Comparison of ENCODE assay signal across 9 cellular contexts in genomic region chr2:172674034-172674967, GRCh38.
DNase-seq lines count a peak whose midpoint lies in the region; ATAC-seq and TF ChIP-seq lines count a peak whose summit lies in the region.
"Had no signal": no experiment of that assay in that cellular context is flagged by ENCODE, and none has a peak within 500 bp of the region (broad histone marks: within the 10 kb centered on the region; RNA-seq: fewer than 3 reads in every experiment).

No MANE protein-coding gene starts in this region.

- no peaks in the 10 kb centered on the region for H3K27me3 ChIP-seq in kidney epithelial cell (ENCODE audit: control insufficient read depth, insufficient read depth, low read length)
- H3K27me3 ChIP-seq: BLaER1 treated with 17β-estradiol and CSF1 and Interleukin-3, amounts not matched to agents 10 nM and 100 nM had no signal

- H3K4me3 ChIP-seq in kidney epithelial cell (ENCODE audit: low read depth, low read length), result no peak overlapping the region
- H3K4me3 ChIP-seq: BLaER1 treated with 17β-estradiol and CSF1 and Interleukin-3, amounts not matched to agents 10 nM and 100 nM had no signal

- POLR2A ChIA-PET in activated naive CD8-positive, alpha-beta T cell treated with anti-CD3 and anti-CD28 coated beads, Interleukin-2, amount 10 ng/mL, durations not matched to agents 7 days and 5 days (lab: Charles Lee), result no interaction called here

- peaks cover 7% of the 10 kb centered on the region for H3K27me3 Mint-ChIP-seq in activated naive CD8-positive, alpha-beta T cell treated with anti-CD3 and anti-CD28 coated beads, Interleukin-2, amount 10 ng/mL, durations not matched to agents 7 days and 5 days
- peaks cover 8% of the 10 kb centered on the region for H3K27me3 Mint-ChIP-seq in activated T-helper 2 cell treated with anti-CD3 and anti-CD28 coated beads, Interferon-gamma antibody, Interleukin-2, Interleukin-4, amounts not matched to agents 10 μg/mL and 5 μg/mL and 100 μg/mL, durations not matched to agents 14 hours and 24 hours and 36 hours (ENCODE audit: low read depth)

- TF ChIP-seq CTCF in kidney epithelial cell (IDR thresholded peaks at IDR 0.05; ENCODE audit: insufficient read depth, low read length, poor library complexity, severe bottlenecking), result peak; percentile 46

- peaks cover 4% of the 10 kb centered on the region for H3K9me3 Mint-ChIP-seq in activated naive CD8-positive, alpha-beta T cell treated with anti-CD3 and anti-CD28 coated beads, Interleukin-2, amount 10 ng/mL, durations not matched to agents 7 days and 5 days
- no peaks in the 10 kb centered on the region for H3K9me3 Mint-ChIP-seq in activated T-helper 2 cell treated with anti-CD3 and anti-CD28 coated beads, Interferon-gamma antibody, Interleukin-2, Interleukin-4, amounts not matched to agents 10 μg/mL and 5 μg/mL and 100 μg/mL, durations not matched to agents 14 hours and 24 hours and 36 hours

- peak; percentile 76 for DNase-seq in Right ventricle myocardium inferior (ENCODE audit: missing footprints)
- no peak for DNase-seq in cardiac septum (ENCODE audit: low spot score)
- DNase-seq in activated naive CD8-positive, alpha-beta T cell treated with anti-CD3 and anti-CD28 coated beads, Interleukin-2, amount 10 ng/mL, durations not matched to agents 7 days and 5 days, result peak; percentile 51
- no peak for DNase-seq in kidney epithelial cell (ENCODE audit: low read depth)
- DNase-seq in stimulated activated naive CD8-positive, alpha-beta T cell treated with anti-CD3 and anti-CD28 coated beads, Interleukin-15, Interleukin-2, amounts not matched to agents 100 U/mL and 50 U/mL, for 24 hours, result peak; percentile 58
- DNase-seq in activated T-helper 2 cell treated with anti-CD3 and anti-CD28 coated beads, Interferon-gamma antibody, Interleukin-2, Interleukin-4, amounts not matched to agents 10 μg/mL and 5 μg/mL and 100 μg/mL, durations not matched to agents 14 hours and 24 hours and 36 hours (ENCODE audit: low spot score), result no peak
- no peak for DNase-seq in occipital lobe (lab: John Stamatoyannopoulos, UW)

- H3K36me3 ChIP-seq in kidney epithelial cell (ENCODE audit: control insufficient read depth, insufficient read depth, low read length), result no peaks in the 10 kb centered on the region

- H3K4me1 Mint-ChIP-seq in activated naive CD8-positive, alpha-beta T cell treated with anti-CD3 and anti-CD28 coated beads, Interleukin-2, amount 10 ng/mL, durations not matched to agents 7 days and 5 days, result no peaks in the 10 kb centered on the region
- no peaks in the 10 kb centered on the region for H3K4me1 Mint-ChIP-seq in activated T-helper 2 cell treated with anti-CD3 and anti-CD28 coated beads, Interferon-gamma antibody, Interleukin-2, Interleukin-4, amounts not matched to agents 10 μg/mL and 5 μg/mL and 100 μg/mL, durations not matched to agents 14 hours and 24 hours and 36 hours (ENCODE audit: low read depth)

- H3K27ac Mint-ChIP-seq in activated naive CD8-positive, alpha-beta T cell treated with anti-CD3 and anti-CD28 coated beads, Interleukin-2, amount 10 ng/mL, durations not matched to agents 7 days and 5 days, result no peak overlapping the region
- no peak overlapping the region for H3K27ac Mint-ChIP-seq in activated T-helper 2 cell treated with anti-CD3 and anti-CD28 coated beads, Interferon-gamma antibody, Interleukin-2, Interleukin-4, amounts not matched to agents 10 μg/mL and 5 μg/mL and 100 μg/mL, durations not matched to agents 14 hours and 24 hours and 36 hours

- H3K4me3 Mint-ChIP-seq in activated naive CD8-positive, alpha-beta T cell treated with anti-CD3 and anti-CD28 coated beads, Interleukin-2, amount 10 ng/mL, durations not matched to agents 7 days and 5 days, result peak overlapping the region; percentile 12
- H3K4me3 Mint-ChIP-seq in activated T-helper 2 cell treated with anti-CD3 and anti-CD28 coated beads, Interferon-gamma antibody, Interleukin-2, Interleukin-4, amounts not matched to agents 10 μg/mL and 5 μg/mL and 100 μg/mL, durations not matched to agents 14 hours and 24 hours and 36 hours (ENCODE audit: low read depth), result no peak overlapping the region

- H3K36me3 Mint-ChIP-seq in activated naive CD8-positive, alpha-beta T cell treated with anti-CD3 and anti-CD28 coated beads, Interleukin-2, amount 10 ng/mL, durations not matched to agents 7 days and 5 days, result no peaks in the 10 kb centered on the region
- H3K36me3 Mint-ChIP-seq in activated T-helper 2 cell treated with anti-CD3 and anti-CD28 coated beads, Interferon-gamma antibody, Interleukin-2, Interleukin-4, amounts not matched to agents 10 μg/mL and 5 μg/mL and 100 μg/mL, durations not matched to agents 14 hours and 24 hours and 36 hours (ENCODE audit: low read depth), result no peaks in the 10 kb centered on the region

- intact Hi-C loops in Right ventricle myocardium inferior (cut with DNase I), result loop anchor here (10.0 kb wide), 2 partner anchors 80 to 500 kb away; no protein-coding TSS in a partner anchor
- intact Hi-C loops in cardiac septum (cut with DNase I), result no loop called here
- intact Hi-C loops in activated T-helper 2 cell treated with anti-CD3 and anti-CD28 coated beads, Interferon-gamma antibody, Interleukin-2, Interleukin-4, amounts not matched to agents 10 μg/mL and 5 μg/mL and 100 μg/mL, durations not matched to agents 14 hours and 24 hours and 36 hours (cut with micrococcal nuclease), result no loop called here

- ATAC-seq in Right ventricle myocardium inferior (peak; percentile 80), HG02938 (IDR thresholded peaks at IDR 0.05; ENCODE audit: unreplicated experiment) (no peak)
- peak; percentile 54 for ATAC-seq in activated naive CD8-positive, alpha-beta T cell treated with anti-CD3 and anti-CD28 coated beads, Interleukin-2, amount 10 ng/mL, durations not matched to agents 7 days and 5 days (ENCODE audit: low read depth)
- ATAC-seq in stimulated activated naive CD8-positive, alpha-beta T cell treated with anti-CD3 and anti-CD28 coated beads, Interleukin-15, Interleukin-2, amounts not matched to agents 100 U/mL and 50 U/mL, for 24 hours, result peak; percentile 69

Comparison
In these comparisons a context has a peak if more than half of its experiments do, and no peak if none do; other contexts are left out.
1. DNase-seq: peak in Right ventricle myocardium inferior (single experiment), activated naive CD8-positive, alpha-beta T cell treated with anti-CD3 and anti-CD28 coated beads, Interleukin-2, amount 10 ng/mL, durations not matched to agents 7 days and 5 days (single experiment) and stimulated activated naive CD8-positive, alpha-beta T cell treated with anti-CD3 and anti-CD28 coated beads, Interleukin-15, Interleukin-2, amounts not matched to agents 100 U/mL and 50 U/mL, for 24 hours (single experiment); none in cardiac septum (single experiment), kidney epithelial cell (single experiment), activated T-helper 2 cell treated with anti-CD3 and anti-CD28 coated beads, Interferon-gamma antibody, Interleukin-2, Interleukin-4, amounts not matched to agents 10 μg/mL and 5 μg/mL and 100 μg/mL, durations not matched to agents 14 hours and 24 hours and 36 hours (single experiment) and occipital lobe (single experiment).